Comparison of ENCODE assay signal across 13 cellular contexts in the genomic region with DNA sequence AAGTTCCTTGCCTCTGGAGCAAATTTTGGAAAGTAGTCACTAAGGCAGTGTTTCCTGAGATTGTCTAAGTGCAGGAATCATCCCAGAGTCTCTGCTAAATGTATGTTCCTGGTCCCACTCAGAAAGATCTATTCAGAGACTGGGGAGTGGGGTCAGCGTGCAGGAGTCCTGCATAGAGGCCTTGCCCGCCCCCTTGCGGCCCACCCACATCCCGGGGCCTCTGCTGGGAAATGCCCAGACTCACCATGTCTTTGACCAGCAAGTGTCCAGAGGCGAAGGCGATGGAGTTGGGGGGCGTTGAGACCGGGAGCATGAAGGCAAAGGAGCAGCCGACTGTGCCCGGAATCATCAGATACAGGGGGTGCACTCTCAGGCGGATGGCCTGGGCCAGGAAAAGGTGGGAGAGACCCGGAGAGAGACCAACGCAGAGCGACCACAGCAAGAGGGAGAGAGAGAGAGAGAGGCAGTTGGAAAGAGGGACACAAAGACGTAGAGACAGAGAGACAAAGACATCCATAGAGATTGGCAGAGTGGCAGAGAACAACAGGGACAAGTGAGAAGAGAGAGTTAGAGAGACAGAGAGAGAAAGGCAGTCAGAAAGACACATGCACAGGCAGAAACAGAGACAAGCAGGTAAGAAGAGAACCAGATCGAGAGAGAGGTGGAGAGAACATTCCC. TPM values are rescaled to one million over a fixed set of nuclear protein-coding genes. Genes with fewer than 3 reads are reported as not detected.
DNase-seq lines count a peak whose midpoint lies in the region; ATAC-seq, FAIRE-seq and TF ChIP-seq lines count a peak whose summit lies in the region.
"Had no signal": no experiment of that assay in that cellular context is flagged by ENCODE, and none has a peak within 500 bp of the region (broad histone marks: within the 10 kb centered on the region; RNA-seq: fewer than 3 reads in every experiment).

No MANE protein-coding gene starts in this region.

- H3K4me1 ChIP-seq in keratinocyte (ENCODE audit: control insufficient read depth, extremely low read depth, insufficient read depth, low read length): no peaks in the 10 kb centered on the region

- H3K9me3 ChIP-seq in keratinocyte (ENCODE audit: control insufficient read depth, low read depth, low read length): no peaks in the 10 kb centered on the region

- no peaks in the 10 kb centered on the region for H4K20me1 ChIP-seq in keratinocyte (ENCODE audit: control insufficient read depth, extremely low read depth, insufficient read depth, low read length)

- H3K9me1 ChIP-seq in keratinocyte (ENCODE audit: control insufficient read depth, extremely low read depth, insufficient read depth, low read length): no peaks in the 10 kb centered on the region

- no peaks in the 10 kb centered on the region for H3K27me3 ChIP-seq in brain microvascular endothelial cell (replicated peaks)
- no peaks in the 10 kb centered on the region for H3K27me3 ChIP-seq in keratinocyte (ENCODE audit: control insufficient read depth, extremely low read depth, insufficient read depth, low read length)

- H3K27ac ChIP-seq in brain microvascular endothelial cell: no peak overlapping the region
- no peak overlapping the region for H3K27ac ChIP-seq in keratinocyte (ENCODE audit: control insufficient read depth, insufficient read depth, low read length)
- H3K27ac ChIP-seq in temporal lobe (ENCODE audit: low read depth, low read length): peak overlapping the region; percentile 99

- no peaks in the 10 kb centered on the region for H3K36me3 ChIP-seq in brain microvascular endothelial cell (replicated peaks)
- no peaks in the 10 kb centered on the region for H3K36me3 ChIP-seq in keratinocyte (ENCODE audit: control insufficient read depth in 2 of 2, extremely low read depth in 1 of 2, insufficient read depth in 2 of 2, low read length in 2 of 2)

- dilution Hi-C loops in keratinocyte (cut with MboI; ENCODE audit: extremely low pct_ligation_motif_present, low sequenced_read_pairs): no loop called here

- peak overlapping the region; percentile 62 for H3K4me2 ChIP-seq in keratinocyte (ENCODE audit: control insufficient read depth, extremely low read depth, insufficient read depth, low read depth, low read length)

- H3K79me2 ChIP-seq in keratinocyte (ENCODE audit: control insufficient read depth, insufficient read depth, low read length): no peaks in the 10 kb centered on the region

- peak; percentile 15 for TF ChIP-seq CTCF in brain microvascular endothelial cell (IDR thresholded peaks at IDR 0.05; ENCODE audit: low read depth, low read length, missing control alignments)
- no peak for TF ChIP-seq CTCF in keratinocyte (optimal IDR thresholded peaks at IDR 0.05 in 1 of 3, IDR thresholded peaks at IDR 0.05 in 1 of 3, conservative IDR thresholded peaks at IDR 0.05 in 1 of 3; ENCODE audit: extremely low read depth in 1 of 3, insufficient read depth in 2 of 3, low read length in 3 of 3)

- DNase-seq in NCI-H82 (lab: John Stamatoyannopoulos, UW) (peak; percentile 21), NCI-H82 treated with DMSO at 0.1 percent for 48 hours (lab: John Stamatoyannopoulos, UW; ENCODE audit: unreplicated experiment) (no peak), brain microvascular endothelial cell (no peak), keratinocyte (ENCODE audit: low read depth, low spot score) (no peak)
- DNase-seq in stimulated activated naive CD8-positive, alpha-beta T cell treated with anti-CD3 and anti-CD28 coated beads, Interleukin-15, Interleukin-2, amounts not matched to agents 100 U/mL and 50 U/mL, for 24 hours: no peak
- DNase-seq: kidney had no signal

- peak overlapping the region; percentile 43 for H3K4me3 ChIP-seq in brain microvascular endothelial cell (ENCODE audit: low read depth, low read length)
- no peak overlapping the region for H3K4me3 ChIP-seq in keratinocyte (ENCODE audit: control insufficient read depth in 2 of 3, extremely low read depth in 1 of 3, insufficient read depth in 2 of 3, low read depth in 1 of 3, low read length in 3 of 3)

- no peak for FAIRE-seq in keratinocyte (lab: Jason Lieb, UNC)
- FAIRE-seq: kidney had no signal

- no peak overlapping the region for H3K9ac ChIP-seq in keratinocyte (ENCODE audit: control insufficient read depth, extremely low read depth, insufficient read depth, low read length)

- in situ Hi-C loops in brain microvascular endothelial cell (cut with HindIII; ENCODE audit: low pct_ligation_motif_present, low sequenced_read_pairs): no loop called here

- H2AFZ ChIP-seq in keratinocyte (ENCODE audit: control insufficient read depth, low read length): peak overlapping the region; percentile 75

- ATAC-seq in GM19328 (IDR thresholded peaks at IDR 0.05; ENCODE audit: unreplicated experiment) (no peak), HG03378 (IDR thresholded peaks at IDR 0.05; ENCODE audit: unreplicated experiment) (no peak)
- no peak for ATAC-seq in stimulated activated naive CD8-positive, alpha-beta T cell treated with anti-CD3 and anti-CD28 coated beads, Interleukin-15, Interleukin-2, amounts not matched to agents 100 U/mL and 50 U/mL, for 24 hours

RNA-seq across cellular contexts. Expression of a gene that starts 12.9 kb away (rescaled TPM):
- not detected in 3 replicates for polyA plus RNA-seq in keratinocyte
- polyA plus RNA-seq in keratinocyte (2011; ENCODE audit: low read depth): not detected
- polyA plus RNA-seq in keratinocyte (2011; cell fraction: cytosol; rRNA removed): not detected in 2 replicates
- not detected in 2 replicates for polyA plus RNA-seq in keratinocyte (2011; cell fraction: nucleus; rRNA removed)
- polyA plus RNA-seq in keratinocyte (2012; ENCODE audit: low replicate concordance): not detected in 2 replicates
- not detected in 3 replicates for polyA minus RNA-seq in keratinocyte
- not detected for polyA minus RNA-seq in keratinocyte (2011; cell fraction: cytosol; rRNA and poly(A)+ RNA removed)
- not detected in 2 replicates for polyA minus RNA-seq in keratinocyte (2011; cell fraction: nucleus; rRNA and poly(A)+ RNA removed)
- not detected for total RNA-seq in temporal lobe
- total RNA-seq: A673; activated CD4-positive, alpha-beta T cell treated with anti-CD3 and anti-CD28 coated beads, Interleukin-2, amount 10 ng/mL, durations not matched to agents 7 days and 5 days; Daoy; kidney; ureter had no signal

RNA-seq across cellular contexts. Expression of a gene that starts 50.0 kb away (rescaled TPM):
- 0.63 to 1.3 TPM (median 1.1 TPM) in 3 replicates for polyA plus RNA-seq in keratinocyte
- polyA plus RNA-seq in keratinocyte (2011; ENCODE audit: low read depth): 0.10 TPM
- polyA plus RNA-seq in keratinocyte (2011; cell fraction: cytosol; rRNA removed): 0.36 and 0.44 TPM in 2 replicates
- 4.2 and 5.0 TPM in 2 replicates for polyA plus RNA-seq in keratinocyte (2011; cell fraction: nucleus; rRNA removed)
- 0.21 and 0.56 TPM in 2 replicates for polyA plus RNA-seq in keratinocyte (2012; ENCODE audit: low replicate concordance)
- polyA minus RNA-seq in keratinocyte: 0.63 to 1.4 TPM in 2 of 3 replicates, not detected in the other
- polyA minus RNA-seq in keratinocyte (2011; cell fraction: cytosol; rRNA and poly(A)+ RNA removed): not detected
- polyA minus RNA-seq in keratinocyte (2011; cell fraction: nucleus; rRNA and poly(A)+ RNA removed): 0.74 and 2.1 TPM in 2 replicates
- total RNA-seq in temporal lobe: 17.5 TPM
